Comparison of ENCODE assay signal across 15 cellular contexts in genomic region chr7:32680259-32681173, GRCh38.
DNase-seq lines count a peak whose midpoint lies in the region; ATAC-seq and TF ChIP-seq lines count a peak whose summit lies in the region.
"Had no signal": no experiment of that assay in that cellular context is flagged by ENCODE, and none has a peak within 500 bp of the region (broad histone marks: within the 10 kb centered on the region; RNA-seq: fewer than 3 reads in every experiment).

No MANE protein-coding gene starts in this region.

- no peak overlapping the region for H3K14ac ChIP-seq in mesenchymal stem cell (ENCODE audit: low read length in 2 of 2)

- no peaks in the 10 kb centered on the region for H3K79me1 ChIP-seq in mesenchymal stem cell (replicated peaks; ENCODE audit: low read length, poor library complexity, severe bottlenecking)

- no peak overlapping the region for H3K4ac ChIP-seq in mesenchymal stem cell (ENCODE audit: low read depth in 1 of 2, low read length in 2 of 2)

- TF ChIP-seq POLR2A in ovary (IDR thresholded peaks at IDR 0.05): no peak

- no peaks in the 10 kb centered on the region for H3K4me1 ChIP-seq in mesenchymal stem cell (ENCODE audit: control insufficient read depth, insufficient read depth, low read depth, low read length)
- no peaks in the 10 kb centered on the region for H3K4me1 ChIP-seq in ovary (ENCODE audit: insufficient read depth)
- H3K4me1 ChIP-seq: SJCRH30 had no signal

- no peak overlapping the region for H3K4me2 ChIP-seq in mesenchymal stem cell (ENCODE audit: low read length, poor library complexity, severe bottlenecking)

- no peak overlapping the region for H3K18ac ChIP-seq in mesenchymal stem cell (ENCODE audit: low read depth in 1 of 2, low read length in 2 of 2)

- no peak overlapping the region for H3K23ac ChIP-seq in mesenchymal stem cell (ENCODE audit: low read length in 2 of 2)

- H3K27me3 ChIP-seq in MG63 (no peaks in the 10 kb centered on the region), mesenchymal stem cell (ENCODE audit: control insufficient read depth in 1 of 2, insufficient read depth in 1 of 2, low read length in 2 of 2) (no peaks in the 10 kb centered on the region), ovary (no peaks in the 10 kb centered on the region)
- H3K27me3 ChIP-seq: SJCRH30 had no signal

- no peak overlapping the region for H2BK15ac ChIP-seq in mesenchymal stem cell (ENCODE audit: low read depth, poor library complexity, severe bottlenecking)

- no peak overlapping the region for H2BK120ac ChIP-seq in mesenchymal stem cell (ENCODE audit: low read depth, low read length)

- H2BK5ac ChIP-seq in mesenchymal stem cell (ENCODE audit: low read depth, low read length, poor library complexity, severe bottlenecking): no peak overlapping the region

- no peak overlapping the region for H2BK12ac ChIP-seq in mesenchymal stem cell (ENCODE audit: low read length in 2 of 2)

- H3K36me3 ChIP-seq in MG63: no peaks in the 10 kb centered on the region
- peaks cover 0 to 2% of the 10 kb centered on the region in 2 experiments for H3K36me3 ChIP-seq in mesenchymal stem cell (ENCODE audit: control insufficient read depth in 1 of 2, insufficient read depth in 2 of 2, low read depth in 1 of 2, low read length in 2 of 2)
- H3K36me3 ChIP-seq in ovary: no peaks in the 10 kb centered on the region
- H3K36me3 ChIP-seq: SJCRH30 had no signal

- no peak overlapping the region for H2AK5ac ChIP-seq in mesenchymal stem cell (ENCODE audit: low read length, severe bottlenecking)

- H3K27ac ChIP-seq in mesenchymal stem cell (ENCODE audit: low read length, poor library complexity, severe bottlenecking) (no peak overlapping the region), ovary (no peak overlapping the region)
- H3K27ac ChIP-seq: SJCRH30 had no signal

- no peak overlapping the region for H4K91ac ChIP-seq in mesenchymal stem cell (ENCODE audit: low read length)

- H2AFZ ChIP-seq in mesenchymal stem cell (ENCODE audit: low read depth, low read length): no peak overlapping the region

- H4K8ac ChIP-seq in mesenchymal stem cell (ENCODE audit: low read length): no peak overlapping the region

- H3K9me3 ChIP-seq in MG63: no peaks in the 10 kb centered on the region
- H3K9me3 ChIP-seq in mesenchymal stem cell (ENCODE audit: control insufficient read depth, low read length): no peaks in the 10 kb centered on the region
- no peaks in the 10 kb centered on the region for H3K9me3 ChIP-seq in ovary
- H3K9me3 ChIP-seq: SJCRH30 had no signal

- no peak for ATAC-seq in GM19324 (IDR thresholded peaks at IDR 0.05; ENCODE audit: low FRiP score, unreplicated experiment)
- ATAC-seq: activated naive CD4-positive, alpha-beta T cell treated with anti-CD3 and anti-CD28 coated beads, Interleukin-2, amount 50 U/mL, for 72 hours had no signal

- intact Hi-C loops in ovary (cut with DNase I): no loop called here

- no peak overlapping the region for H3K9ac ChIP-seq in mesenchymal stem cell (ENCODE audit: low read length)

- DNase-seq in DMS53 treated with DMSO at 0.1 percent for 48 hours (lab: John Stamatoyannopoulos, UW; ENCODE audit: unreplicated experiment): peak; percentile 82
- peak; percentile 54 for DNase-seq in MG63
- DNase-seq in cardiac fibroblast (ENCODE audit: low read depth in 2 of 2): peak; percentile 80 to 91
- peak; percentile 65 for DNase-seq in mesenchymal stem cell
- no peak for DNase-seq in GM20000 (ENCODE audit: low spot score)
- DNase-seq in ovary: no peak
- no peak for DNase-seq in activated naive CD4-positive, alpha-beta T cell treated with Interleukin-2 at 50 U/mL for 16 hours
- DNase-seq: activated CD4-positive, alpha-beta T cell treated with anti-CD3 and anti-CD28 coated beads, Interleukin-2, amount 10 ng/mL, durations not matched to agents 24 days and 14 days; CD4-positive, alpha-beta T cell; effector CD8-positive, alpha-beta T cell; nephron progenitor cell; SJCRH30; stimulated activated CD4-positive, alpha-beta T cell treated with anti-CD3 and anti-CD28 coated beads, Interleukin-12 subunit alpha, Interleukin-12 subunit beta, amount 100 ng/mL, for 4 hours had no signal

- WGBS in mesenchymal stem cell: 73% methylated on average over 6 of the region's 6 CpGs
- 38 to 50% (median 42%) methylated on average over 6 of the region's 6 CpGs for WGBS in ovary, 3 donors

- TF ChIP-seq CTCF in cardiac fibroblast (IDR thresholded peaks at IDR 0.05; ENCODE audit: low read depth, low read length): no peak
- TF ChIP-seq CTCF in GM20000 (IDR thresholded peaks at IDR 0.05; ENCODE audit: extremely low read depth, missing control alignments): no peak
- TF ChIP-seq CTCF in ovary (IDR thresholded peaks at IDR 0.05): no peak

- TF ChIP-seq EP300 in ovary (IDR thresholded peaks at IDR 0.05): no peak

- H3K4me3 ChIP-seq in MG63 (no peak overlapping the region), cardiac fibroblast (replicated peaks in 1 of 2; ENCODE audit: low read depth in 2 of 2, low read length in 2 of 2) (no peak overlapping the region), mesenchymal stem cell (ENCODE audit: insufficient read depth in 1 of 2, low read depth in 1 of 2, low read length in 2 of 2) (no peak overlapping the region), ovary (no peak overlapping the region)
- H3K4me3 ChIP-seq: SJCRH30 had no signal

Comparison
In these comparisons a context has a peak if more than half of its experiments do, and no peak if none do; other contexts are left out.
1. DNase-seq: peak in DMS53 treated with DMSO at 0.1 percent for 48 hours (single experiment), MG63 (single experiment), cardiac fibroblast (2 of 2) and mesenchymal stem cell (single experiment); none in GM20000 (single experiment), ovary (0 of 5) and activated naive CD4-positive, alpha-beta T cell treated with Interleukin-2 at 50 U/mL for 16 hours (single experiment).